Comparison of ENCODE assay signal across 1 cellular context in the genomic region with DNA sequence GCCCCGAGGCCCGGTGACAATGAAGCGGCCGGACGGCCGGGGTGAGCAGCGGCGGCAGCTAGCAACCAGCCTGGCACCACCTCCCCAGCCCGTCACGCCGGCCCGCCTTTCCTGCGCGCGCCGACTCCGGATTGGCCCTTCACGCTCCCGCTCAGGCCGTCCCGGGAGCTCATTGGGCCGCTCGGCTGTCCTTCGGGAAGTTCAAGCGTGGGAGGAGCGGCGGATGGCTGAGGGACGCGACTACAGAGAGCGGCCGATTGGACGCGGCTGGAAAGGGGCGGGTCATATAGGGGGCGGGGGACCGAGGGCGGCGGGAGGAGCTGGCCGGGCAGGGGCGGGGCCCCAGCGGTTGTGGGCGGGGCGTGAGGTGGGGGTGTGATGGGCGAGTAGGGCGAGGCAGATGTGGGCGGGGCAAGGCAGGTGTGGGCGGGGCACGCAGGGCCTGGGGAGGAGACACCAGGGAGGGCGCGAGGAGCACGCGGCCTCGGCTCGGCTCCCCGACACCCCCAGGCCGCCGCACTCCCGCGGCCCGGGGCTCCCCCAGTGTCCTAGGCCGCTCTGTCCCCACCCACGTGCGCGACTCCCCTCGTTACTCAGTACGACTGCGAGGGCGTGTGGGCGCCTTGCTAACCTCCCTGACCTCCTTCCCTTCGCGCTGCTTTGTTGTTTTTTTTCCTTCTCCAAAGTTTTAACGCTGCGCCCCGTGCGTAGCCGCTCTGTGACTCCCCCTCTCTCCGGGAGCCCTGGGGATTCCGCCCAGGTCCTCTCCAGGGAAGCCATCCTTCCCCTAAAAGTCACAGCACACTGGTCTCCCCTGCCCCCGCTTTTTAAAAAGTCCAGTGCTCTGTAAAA.
TF ChIP-seq lines count a peak whose summit lies in the region.

A gene (minus strand): TSS at position 60 of the 852 bp plus-strand sequence. CDS start 2,909 bp downstream, outside the sequence.

TF ChIP-seq in IMR-90, 13 proteins besides CTCF, POLR2A, EP300 and RAD21 (continued from another document):
- TF ChIP-seq, protein P1, sequence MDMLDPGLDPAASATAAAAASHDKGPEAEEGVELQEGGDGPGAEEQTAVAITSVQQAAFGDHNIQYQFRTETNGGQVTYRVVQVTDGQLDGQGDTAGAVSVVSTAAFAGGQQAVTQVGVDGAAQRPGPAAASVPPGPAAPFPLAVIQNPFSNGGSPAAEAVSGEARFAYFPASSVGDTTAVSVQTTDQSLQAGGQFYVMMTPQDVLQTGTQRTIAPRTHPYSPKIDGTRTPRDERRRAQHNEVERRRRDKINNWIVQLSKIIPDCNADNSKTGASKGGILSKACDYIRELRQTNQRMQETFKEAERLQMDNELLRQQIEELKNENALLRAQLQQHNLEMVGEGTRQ (IDR thresholded peaks at IDR 0.05; ENCODE audit: low read depth, low read length) = 0 out of 2 replicates have a peak, but pooled peaks have one; percentile 10
- TF ChIP-seq BHLHE40 (IDR thresholded peaks at IDR 0.05; ENCODE audit: low read depth, low read length) = no peak
- 0 out of 2 replicates have a peak, but pooled peaks have one; percentile 19 for TF ChIP-seq RFX5 (IDR thresholded peaks at IDR 0.05; ENCODE audit: low read depth, low read length)
TF ChIP-seq in IMR-90: peak in this region for 4.
